21 cellular contexts compared by ENCODE assay signal in genomic region chr4:174259580-174259979, GRCh38. TPM values are rescaled to one million over a fixed set of nuclear protein-coding genes. Genes with fewer than 3 reads are reported as not detected.
DNase-seq lines count a peak whose midpoint lies in the region; ATAC-seq, FAIRE-seq and TF ChIP-seq lines count a peak whose summit lies in the region.
"Had no signal": no experiment of that assay in that cellular context is flagged by ENCODE, and none has a peak within 500 bp of the region (broad histone marks: within the 10 kb centered on the region; RNA-seq: fewer than 3 reads in every experiment).

No MANE protein-coding gene starts in this region.

- H3K4me1 ChIP-seq in RWPE2 (ENCODE audit: insufficient read depth, poor library complexity, severe bottlenecking) (peaks cover 6% of the 10 kb centered on the region), pancreas (peaks cover 0 to 4% (median 4%) of the 10 kb centered on the region in 3 donors)
- H3K4me1 ChIP-seq: Peyer's patch had no signal

- DNase-seq in DMS53 (lab: John Stamatoyannopoulos, UW) (peak; percentile 1), DMS53 treated with DMSO at 0.1 percent for 48 hours (lab: John Stamatoyannopoulos, UW; ENCODE audit: unreplicated experiment) (no peak), RWPE2 (ENCODE audit: low spot score) (no peak), pancreas (no peak), ureter (ENCODE audit: low spot score) (no peak)
- no peak for DNase-seq in stimulated activated CD4-positive, alpha-beta T cell treated with anti-CD3 and anti-CD28 coated beads, Interleukin-15, amount 100 ng/mL, for 24 hours
- DNase-seq: DMS79, GDM1, Kasumi-1, NCI-H1417, NCI-H1930, NCI-H526, Peyer's patch, SHP77 treated with DMSO at 0.1 percent for 48 hours, SW 1271 had no signal

- peak; percentile 81 for FAIRE-seq in pancreas (lab: Jason Lieb, UNC)
- FAIRE-seq: H1 had no signal

- no peak overlapping the region for H3K27ac ChIP-seq in RWPE2 (ENCODE audit: poor library complexity, severe bottlenecking)
- no peak overlapping the region for H3K27ac ChIP-seq in pancreas
- H3K27ac ChIP-seq: 22Rv1, C4-2B, Peyer's patch had no signal

- TF ChIP-seq CTCF in RWPE2 (IDR thresholded peaks at IDR 0.05; ENCODE audit: poor library complexity, severe bottlenecking) (peak; percentile 21), pancreas (IDR thresholded peaks at IDR 0.05) (no peak)

- peak; percentile 14 for ATAC-seq in HG03097 (IDR thresholded peaks at IDR 0.05; ENCODE audit: low FRiP score, unreplicated experiment)
- ATAC-seq in RWPE2 (ENCODE audit: low read depth), result no peak
- no peak for ATAC-seq in pancreas
- no peak for ATAC-seq in HG03095 (IDR thresholded peaks at IDR 0.05; ENCODE audit: unreplicated experiment)

- H3K36me3 ChIP-seq in RWPE2 (ENCODE audit: low read depth) (peaks cover 23% of the 10 kb centered on the region), pancreas (no peaks in the 10 kb centered on the region)

- H3K27me3 ChIP-seq in RWPE2 (ENCODE audit: insufficient read depth, poor library complexity, severe bottlenecking), result no peaks in the 10 kb centered on the region
- no peaks in the 10 kb centered on the region for H3K27me3 ChIP-seq in pancreas
- H3K27me3 ChIP-seq: Peyer's patch had no signal

- intact Hi-C loops in pancreas (cut with DNase I), result no loop called here

- H3K9me3 ChIP-seq in RWPE2 (ENCODE audit: severe bottlenecking), result no peaks in the 10 kb centered on the region
- H3K9me3 ChIP-seq in pancreas, result no peaks in the 10 kb centered on the region
- H3K9me3 ChIP-seq: Caco-2, Peyer's patch had no signal

- H3K4me3 ChIP-seq in RWPE2 (ENCODE audit: severe bottlenecking) (no peak overlapping the region), pancreas (no peak overlapping the region)
- H3K4me3 ChIP-seq: Peyer's patch had no signal

RNA-seq across cellular contexts. Expression of gene FBXO8, which starts 23.9 kb away (rescaled TPM):
- total RNA-seq in pancreas, result 10 to 100 TPM in 3 of 6 donors, 1 to 10 TPM in 3; 8.1 to 16.9 (median 10.4) TPM
- 10 to 100 TPM in 1 of 2 donors, 1 to 10 TPM in 1; 6.7 to 12.5 TPM for polyA plus RNA-seq in pancreas
- total RNA-seq in ureter, result 28.3 TPM

RNA-seq across cellular contexts. Expression of gene CEP44, which starts 24.1 kb away (rescaled TPM):
- total RNA-seq in pancreas (1 to 10 TPM; 3.4 to 9.7 (median 5.9) TPM), ureter (18.3 TPM)
- 1 to 10 TPM; 3.8 to 6.1 TPM for polyA plus RNA-seq in pancreas
